ENCODE assay signal across 28 cellular contexts in the genomic region with DNA sequence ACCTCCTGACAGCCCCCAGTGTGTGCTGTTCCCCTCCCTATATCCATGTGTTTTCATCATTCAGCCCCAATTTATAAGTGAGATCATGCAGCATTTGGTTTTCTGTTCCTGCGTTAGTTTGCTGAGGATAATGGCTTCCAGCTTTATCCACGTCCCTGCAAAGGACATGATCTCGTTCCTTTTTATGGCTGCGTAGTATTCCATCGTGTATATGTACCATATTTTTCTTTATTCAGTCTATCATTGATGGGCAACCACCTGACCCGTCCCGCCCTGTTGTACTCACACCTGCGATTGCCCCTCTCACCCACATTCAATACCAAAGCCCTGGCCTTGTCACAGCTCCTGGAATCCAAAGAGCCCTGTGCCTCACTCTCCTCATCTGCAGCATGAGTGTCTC. TPM values are rescaled to one million over a fixed set of nuclear protein-coding genes. Genes with fewer than 3 reads are reported as not detected.
DNase-seq lines count a peak whose midpoint lies in the region; ATAC-seq, FAIRE-seq and TF ChIP-seq lines count a peak whose summit lies in the region.
"Had no signal": no experiment of that assay in that cellular context is flagged by ENCODE, and none has a peak within 500 bp of the region (broad histone marks: within the 10 kb centered on the region; RNA-seq: fewer than 3 reads in every experiment).

No MANE protein-coding gene starts in this region.

- TF ChIP-seq EP300 in K562 (IDR thresholded peaks at IDR 0.05; ENCODE audit: low read length): no peak

- H3K27me3 ChIP-seq in K562 (ENCODE audit: control insufficient read depth in 2 of 2, insufficient read depth in 2 of 2, low read length in 2 of 2) (peaks cover 0 to 16% of the 10 kb centered on the region in 2 experiments; a peak in 3 of 5 replicates), trophoblast cell (ENCODE audit: insufficient read depth, low read length) (no peaks in the 10 kb centered on the region), body of pancreas (no peaks in the 10 kb centered on the region)
- H3K27me3 ChIP-seq: BE2C, BLaER1 had no signal

- in situ Hi-C loops in K562 (cut with MboI): no loop called here

- BruUV-seq in K562 (replicated peaks; lab: Mats Ljungman, UMichigan): no TSS peak

- H3K23ac ChIP-seq in trophoblast cell (ENCODE audit: low read length): no peak overlapping the region

- intact Hi-C loops in K562 (cut with micrococcal nuclease) (no loop called here), body of pancreas (cut with DNase I) (no loop called here)

- H4K12ac ChIP-seq in trophoblast cell (ENCODE audit: low read depth, low read length): no peak overlapping the region

- no peak overlapping the region for H4K8ac ChIP-seq in trophoblast cell (ENCODE audit: low read depth, low read length)

- H4K20me1 ChIP-seq in K562 (replicated peaks; ENCODE audit: control insufficient read depth, insufficient read depth, low read length): no peaks in the 10 kb centered on the region
- H4K20me1 ChIP-seq: BLaER1 had no signal

- H3K4me3 ChIP-seq in HEK293 (ENCODE audit: low read depth, low read length) (no peak overlapping the region), K562 (no peak overlapping the region), trophoblast cell (ENCODE audit: low read depth, low read length) (peak overlapping the region; percentile 5), body of pancreas (no peak overlapping the region)
- H3K4me3 ChIP-seq: BLaER1, GM12878 had no signal

- H2BK120ac ChIP-seq in trophoblast cell (ENCODE audit: insufficient read depth, low read length, poor library complexity): no peak overlapping the region

- H3K14ac ChIP-seq in trophoblast cell (ENCODE audit: low read length): no peak overlapping the region

- peaks cover under 1 to 2% of the 10 kb centered on the region in 2 donors for H3K4me1 Mint-ChIP-seq in immature natural killer cell

- H3K9ac ChIP-seq in K562 (ENCODE audit: insufficient read depth in 1 of 2, low read depth in 2 of 2, low read length in 2 of 2) (no peak overlapping the region), trophoblast cell (ENCODE audit: low read length) (no peak overlapping the region)
- H3K9ac ChIP-seq: BLaER1 had no signal

- H3K4me2 ChIP-seq in K562 (ENCODE audit: insufficient read depth, low read length) (no peak overlapping the region), trophoblast cell (ENCODE audit: low read length) (no peak overlapping the region)
- H3K4me2 ChIP-seq: BLaER1 had no signal

- no peak overlapping the region for H2BK5ac ChIP-seq in trophoblast cell (ENCODE audit: low read depth, low read length, poor library complexity)

- H2AFZ ChIP-seq in K562 (ENCODE audit: low read depth, low read length) (no peak overlapping the region), trophoblast cell (ENCODE audit: insufficient read depth, low read length, poor library complexity) (no peak overlapping the region)

- CTCF ChIA-PET in HEK293 (lab: Yijun Ruan, JAX): no interaction called here
- CTCF ChIA-PET in K562 (lab: Yijun Ruan, JAX; ENCODE audit: low intra/inter-chr PET ratio): no interaction called here

- no peaks in the 10 kb centered on the region for H3K79me1 ChIP-seq in trophoblast cell (ENCODE audit: low read length)

- H3K36me3 Mint-ChIP-seq in immature natural killer cell: peaks cover 0 to 4% (median 0%) of the 10 kb centered on the region in 3 donors
- H3K36me3 Mint-ChIP-seq: CD14-positive monocyte; CD4-positive, alpha-beta memory T cell; CD4-positive, CD25-positive, alpha-beta regulatory T cell had no signal

- H2BK12ac ChIP-seq in trophoblast cell (ENCODE audit: low read length): no peak overlapping the region

- ATAC-seq in K562 (no peak), body of pancreas (no peak)
- ATAC-seq: GM12878 had no signal

- no peak overlapping the region for H4K91ac ChIP-seq in trophoblast cell (ENCODE audit: low read depth, low read length)

- H3K9me3 ChIP-seq in HEK293 (ENCODE audit: control insufficient read depth, insufficient read depth, low read depth, low read length) (no peaks in the 10 kb centered on the region), K562 (replicated peaks; ENCODE audit: control insufficient read depth, insufficient read depth, low read depth, low read length) (no peaks in the 10 kb centered on the region), trophoblast cell (ENCODE audit: insufficient read depth, low read depth, low read length) (peaks cover 2% of the 10 kb centered on the region), body of pancreas (no peaks in the 10 kb centered on the region)
- H3K9me3 ChIP-seq: BE2C had no signal

- no peak overlapping the region for H3K18ac ChIP-seq in trophoblast cell (ENCODE audit: low read length)

- H3K79me2 ChIP-seq in K562 (ENCODE audit: control insufficient read depth, insufficient read depth, low read length): no peaks in the 10 kb centered on the region
- no peaks in the 10 kb centered on the region for H3K79me2 ChIP-seq in trophoblast cell (ENCODE audit: control insufficient read depth, insufficient read depth, low read length, poor library complexity)

- FAIRE-seq in HTR-8/SVneo (lab: Jason Lieb, UNC) (peak; percentile 13), K562 (lab: Jason Lieb, UNC) (no peak)
- FAIRE-seq: A204.1, GM12878, GM12892, GM18507 had no signal

- H3K27ac ChIP-seq in HEK293 (ENCODE audit: extremely low read depth, low read depth, low read length): no peak overlapping the region
- no peak overlapping the region for H3K27ac ChIP-seq in K562 (ENCODE audit: extremely low read depth, low read depth, low read length)
- no peak overlapping the region for H3K27ac ChIP-seq in trophoblast cell (ENCODE audit: low read depth, low read length)
- H3K27ac ChIP-seq in body of pancreas: no peak overlapping the region
- H3K27ac ChIP-seq: BLaER1 had no signal

- TF ChIP-seq POLR2A in K562 (conservative IDR thresholded peaks at IDR 0.05) (no peak), body of pancreas (IDR thresholded peaks at IDR 0.05) (no peak)

- no peak overlapping the region for H2AK5ac ChIP-seq in trophoblast cell (ENCODE audit: low read length)

- WGBS in K562 (ENCODE audit: insufficient coverage, low coverage, missing lambda C conversion rate): 13% methylated on average over 8 of the region's 8 CpGs
- whole genome bisulfite sequencing in trophoblast cell (ENCODE audit: extremely low coverage, insufficient coverage, insufficient read length): no CpG with 5 or more reads among the region's 8 CpGs
- WGBS in body of pancreas, 2 donors: 83 to 88% methylated on average over 8 of the region's 8 CpGs

- H3K9me1 ChIP-seq in K562 (ENCODE audit: control insufficient read depth, insufficient read depth, low read length): no peaks in the 10 kb centered on the region

- peaks cover 0 to 3% (median 0%) of the 10 kb centered on the region in 6 donors for H3K9me3 Mint-ChIP-seq in immature natural killer cell

- TF ChIP-seq CTCF in HEK293 (tag by site-specific recombination; IDR thresholded peaks at IDR 0.05) (no peak), K562 (IDR thresholded peaks at IDR 0.05 in 2 of 3, conservative IDR thresholded peaks at IDR 0.05 in 1 of 3; ENCODE audit: insufficient read depth in 2 of 3, low read depth in 1 of 3, low read length in 3 of 3) (no peak), body of pancreas (IDR thresholded peaks at IDR 0.05) (no peak)

- H3K4ac ChIP-seq in trophoblast cell (ENCODE audit: low read depth, low read length): no peak overlapping the region

- DNase-seq in HTR-8/SVneo (ENCODE audit: insufficient read length, low spot score): no peak
- DNase-seq in K562 (ENCODE audit: extremely low read depth in 1 of 4, low spot score in 3 of 4): no peak
- no peak for DNase-seq in trophoblast cell
- DNase-seq in body of pancreas: no peak
- DNase-seq in HCEC 1CT: no peak
- DNase-seq in immature natural killer cell: no peak
- DNase-seq: 8988T; ACHN; BE2C; C1 segment of cervical spinal cord; CD4-positive, alpha-beta memory T cell; CD4-positive, CD25-positive, alpha-beta regulatory T cell; CD8-positive, alpha-beta memory T cell; COR-L47; DMS 273 treated with DMSO at 0.1 percent for 48 hours; DMS153; DMS53; DMS79; DND-41; EL; GDM1 had no signal

- POLR2A ChIA-PET in HEK293 (lab: Yijun Ruan, JAX) (no interaction called here), K562 (lab: Yijun Ruan, JAX) (no interaction called here)

- peaks cover 4 to 11% (median 4%) of the 10 kb centered on the region in 3 donors for H3K27me3 Mint-ChIP-seq in immature natural killer cell (ENCODE audit: low read depth in 3 of 3)

- no peak overlapping the region for H3K4me3 Mint-ChIP-seq in immature natural killer cell
- H3K4me3 Mint-ChIP-seq: CD14-positive monocyte; CD4-positive, alpha-beta memory T cell; CD4-positive, CD25-positive, alpha-beta regulatory T cell; CD8-positive, alpha-beta memory T cell had no signal

- H3K4me1 ChIP-seq in HEK293 (ENCODE audit: control insufficient read depth, insufficient read depth, low read length) (no peaks in the 10 kb centered on the region), K562 (replicated peaks in 1 of 2; ENCODE audit: control insufficient read depth in 2 of 2, insufficient read depth in 2 of 2, low read length in 2 of 2) (peaks cover 0 to 11% of the 10 kb centered on the region in 2 experiments; a peak in 2 of 5 replicates), trophoblast cell (ENCODE audit: control insufficient read depth in 1 of 2, insufficient read depth in 2 of 2, low read length in 2 of 2) (no peaks in the 10 kb centered on the region), body of pancreas (no peaks in the 10 kb centered on the region)
- H3K4me1 ChIP-seq: BE2C had no signal

- no peaks in the 10 kb centered on the region for H3K36me3 ChIP-seq in HEK293 (ENCODE audit: control insufficient read depth in 2 of 2, insufficient read depth in 1 of 2, low read length in 2 of 2)
- no peaks in the 10 kb centered on the region for H3K36me3 ChIP-seq in K562 (ENCODE audit: control insufficient read depth, insufficient read depth, low read length)
- no peaks in the 10 kb centered on the region for H3K36me3 ChIP-seq in trophoblast cell (ENCODE audit: control insufficient read depth in 1 of 2, insufficient read depth in 2 of 2, low read length in 2 of 2)
- H3K36me3 ChIP-seq in body of pancreas (replicated peaks in 1 of 2; ENCODE audit: insufficient read depth in 1 of 2, low read depth in 2 of 2): no peaks in the 10 kb centered on the region
- H3K36me3 ChIP-seq: BE2C, BLaER1 had no signal

- H3K27ac Mint-ChIP-seq in immature natural killer cell: no peak overlapping the region
- H3K27ac Mint-ChIP-seq: CD14-positive monocyte; CD4-positive, alpha-beta memory T cell; CD4-positive, CD25-positive, alpha-beta regulatory T cell; CD8-positive, alpha-beta memory T cell had no signal

- TF ChIP-seq RAD21 in K562 (CRISPR knock-in tag; conservative IDR thresholded peaks at IDR 0.05 in 1 of 2, IDR thresholded peaks at IDR 0.05 in 1 of 2): no peak

RNA-seq across cellular contexts. Expression of a gene that starts 6.2 kb away (rescaled TPM):
- 4.5 and 17.1 TPM in 2 replicates for total RNA-seq in K562 (2011; cell fraction: chromatin; rRNA removed; ENCODE audit: low replicate concordance)
- total RNA-seq in K562 (2011; cell fraction: nucleolus; rRNA removed): 2.8 and 5.1 TPM in 2 replicates
- 6.5 and 7.7 TPM in 2 replicates for total RNA-seq in K562 (2011; cell fraction: nucleoplasm; rRNA removed)
- 6.7 and 8.9 TPM in 2 replicates for total RNA-seq in K562 (2014; rRNA removed)
- total RNA-seq in K562 (2014; rRNA removed; fragmentation: Illumina TruSeq; extraction: Trizol): 14.5 and 17.8 TPM in 2 replicates
- 10.3 and 11.2 TPM in 2 replicates for total RNA-seq in K562 (2015; rRNA removed; fragmentation: Illumina TruSeq; extraction: Trizol)
- total RNA-seq in K562 (2021): 7.1 and 7.9 TPM in 2 replicates
- polyA plus RNA-seq in K562 (2011; rRNA removed): 9.7 and 11.8 TPM in 2 replicates
- polyA plus RNA-seq in K562 (2011; cell fraction: cytosol; rRNA removed): 1.1 and 2.6 TPM in 2 replicates
- 2.7 and 4.4 TPM in 2 replicates for polyA plus RNA-seq in K562 (2011; cell fraction: nucleus; rRNA removed)
- polyA plus RNA-seq in K562 (2012): 5.9 and 6.1 TPM in 2 replicates
- 11.1 and 12.4 TPM in 2 replicates for polyA plus RNA-seq in K562 (2014; fragmentation: Illumina TruSeq; extraction: Trizol)
- 10 to 100 TPM; 17.3 to 23.4 TPM for polyA plus RNA-seq in K562 (2014; fragmentation: Nextera tagmentation; extraction: Ambion mirVana)
- polyA plus RNA-seq in K562 (2014; rRNA removed): 8.2 and 8.7 TPM in 2 replicates
- polyA minus RNA-seq in K562 (2011; rRNA and poly(A)+ RNA removed): 11.7 and 13.9 TPM in 2 replicates
- 3.2 and 4.0 TPM in 2 replicates for polyA minus RNA-seq in K562 (2011; cell fraction: cytosol; rRNA and poly(A)+ RNA removed)
- polyA minus RNA-seq in K562 (2011; cell fraction: nucleus; rRNA and poly(A)+ RNA removed): 3.4 and 6.0 TPM in 2 replicates
- 4.7 and 5.0 TPM in 2 replicates for polyA plus RNA-seq in trophoblast cell (2013)
- 1 to 10 TPM; 1.3 to 2.3 TPM for total RNA-seq in body of pancreas
- 1 to 10 TPM in 1 of 3 donors, under 1 TPM in 1, not detected in 1; 0.88 to 1.1 TPM for polyA plus RNA-seq in immature natural killer cell

RNA-seq across cellular contexts. Expression of a gene that starts 19.4 kb away (rescaled TPM):
- total RNA-seq in K562 (2011; cell fraction: chromatin; rRNA removed; ENCODE audit: low replicate concordance): 15.0 and 38.1 TPM in 2 replicates
- 14.7 and 18.0 TPM in 2 replicates for total RNA-seq in K562 (2011; cell fraction: nucleolus; rRNA removed)
- total RNA-seq in K562 (2011; cell fraction: nucleoplasm; rRNA removed): 13.5 and 16.2 TPM in 2 replicates
- 9.8 and 10.9 TPM in 2 replicates for total RNA-seq in K562 (2014; rRNA removed)
- total RNA-seq in K562 (2014; rRNA removed; fragmentation: Illumina TruSeq; extraction: Trizol): 18.3 and 21.1 TPM in 2 replicates
- total RNA-seq in K562 (2015; rRNA removed; fragmentation: Illumina TruSeq; extraction: Trizol): 14.4 and 16.1 TPM in 2 replicates
- total RNA-seq in K562 (2021): 8.0 and 10.2 TPM in 2 replicates
- 8.2 and 10.9 TPM in 2 replicates for polyA plus RNA-seq in K562 (2011; rRNA removed)
- polyA plus RNA-seq in K562 (2011; cell fraction: cytosol; rRNA removed): 5.2 and 5.7 TPM in 2 replicates
- 3.2 and 3.9 TPM in 2 replicates for polyA plus RNA-seq in K562 (2011; cell fraction: nucleus; rRNA removed)
- polyA plus RNA-seq in K562 (2012): 6.4 and 8.0 TPM in 2 replicates
- polyA plus RNA-seq in K562 (2014; fragmentation: Illumina TruSeq; extraction: Trizol): 10.3 and 12.1 TPM in 2 replicates
- polyA plus RNA-seq in K562 (2014; fragmentation: Nextera tagmentation; extraction: Ambion mirVana): 1 to 10 TPM; 5.3 to 6.3 TPM
- polyA plus RNA-seq in K562 (2014; rRNA removed): 8.2 and 9.2 TPM in 2 replicates
- 15.3 and 21.4 TPM in 2 replicates for polyA minus RNA-seq in K562 (2011; rRNA and poly(A)+ RNA removed)
- polyA minus RNA-seq in K562 (2011; cell fraction: cytosol; rRNA and poly(A)+ RNA removed): 4.2 and 5.3 TPM in 2 replicates
- polyA minus RNA-seq in K562 (2011; cell fraction: nucleus; rRNA and poly(A)+ RNA removed): 9.8 and 17.3 TPM in 2 replicates
- 7.1 and 7.2 TPM in 2 replicates for polyA plus RNA-seq in trophoblast cell (2013)
- 1 to 10 TPM; 2.9 to 5.9 TPM for total RNA-seq in body of pancreas
- polyA plus RNA-seq in immature natural killer cell: 10 to 100 TPM; 17.4 to 31.3 (median 19.6) TPM
